Comparison of ENCODE assay signal across 22 cellular contexts in genomic region chr5:145787001-145787400, GRCh38. TPM values are rescaled to one million over a fixed set of nuclear protein-coding genes. Genes with fewer than 3 reads are reported as not detected.
DNase-seq lines count a peak whose midpoint lies in the region; ATAC-seq and TF ChIP-seq lines count a peak whose summit lies in the region.
"Had no signal": no experiment of that assay in that cellular context is flagged by ENCODE, and none has a peak within 500 bp of the region (broad histone marks: within the 10 kb centered on the region; RNA-seq: fewer than 3 reads in every experiment).

No MANE protein-coding gene starts in this region.

- H3K4me1 ChIP-seq in trophoblast cell (ENCODE audit: control insufficient read depth in 1 of 2, insufficient read depth in 2 of 2, low read length in 2 of 2) (no peaks in the 10 kb centered on the region), transverse colon (no peaks in the 10 kb centered on the region)
- H3K4me1 ChIP-seq: foreskin keratinocyte, left lung, sigmoid colon, thyroid gland had no signal

- H3K36me3 ChIP-seq in trophoblast cell (ENCODE audit: control insufficient read depth in 1 of 2, insufficient read depth in 2 of 2, low read length in 2 of 2) (no peaks in the 10 kb centered on the region), transverse colon (peaks cover 0 to 11% (median 5%) of the 10 kb centered on the region in 4 donors)
- H3K36me3 ChIP-seq: left lung, sigmoid colon had no signal

- no peak overlapping the region for H3K4ac ChIP-seq in trophoblast cell (ENCODE audit: low read depth, low read length)

- no peak overlapping the region for H2AK5ac ChIP-seq in trophoblast cell (ENCODE audit: low read length)

- no peak overlapping the region for H3K23ac ChIP-seq in trophoblast cell (ENCODE audit: low read length)

- no peak overlapping the region for H2BK12ac ChIP-seq in trophoblast cell (ENCODE audit: low read length)

- WGBS in trophoblast cell (ENCODE audit: extremely low coverage, insufficient coverage, insufficient read length): no CpG with 5 or more reads among the region's 5 CpGs
- WGBS in transverse colon (ENCODE audit: low coverage in 1 of 2), 2 donors: 81 to 91% methylated on average over 5 of the region's 5 CpGs

- H2AFZ ChIP-seq in trophoblast cell (ENCODE audit: insufficient read depth, low read length, poor library complexity): no peak overlapping the region

- no peak overlapping the region for H4K12ac ChIP-seq in trophoblast cell (ENCODE audit: low read depth, low read length)

- intact Hi-C loops in transverse colon (cut with DNase I; ENCODE audit: low total_unique reads): no loop called here

- H3K4me2 ChIP-seq in trophoblast cell (ENCODE audit: low read length): no peak overlapping the region

- no peak for TF ChIP-seq EP300 in transverse colon (IDR thresholded peaks at IDR 0.05; ENCODE audit: low read depth)

- no peaks in the 10 kb centered on the region for H3K27me3 ChIP-seq in trophoblast cell (ENCODE audit: insufficient read depth, low read length)
- H3K27me3 ChIP-seq in transverse colon: no peaks in the 10 kb centered on the region
- H3K27me3 ChIP-seq: foreskin keratinocyte, left lung, sigmoid colon, thyroid gland had no signal

- TF ChIP-seq POLR2A in NB4 (IDR thresholded peaks at IDR 0.05; ENCODE audit: extremely low read depth, insufficient read length): no peak
- TF ChIP-seq POLR2A in transverse colon (IDR thresholded peaks at IDR 0.05): no peak

- no peaks in the 10 kb centered on the region for H3K79me1 ChIP-seq in trophoblast cell (ENCODE audit: low read length)

- DNase-seq in NB4 (ENCODE audit: low read depth): peak; percentile 45
- peak; percentile 64 for DNase-seq in SIG-M5 treated with dmso at 0.1 percent for 504 hours (lab: John Stamatoyannopoulos, UW; ENCODE audit: unreplicated experiment)
- peak; percentile 35 for DNase-seq in fibroblast of the aortic adventitia (ENCODE audit: low read depth)
- peak; percentile 19 to 68 for DNase-seq in trophoblast cell
- DNase-seq in transverse colon: no peak
- DNase-seq: activated CD4-positive, alpha-beta T cell treated with anti-CD3 and anti-CD28 coated beads, Interleukin-2, amount 10 ng/mL, durations not matched to agents 7 days and 5 days; activated naive CD4-positive, alpha-beta T cell treated with anti-CD3 and anti-CD28 coated beads, Interleukin-2, amount 10 ng/mL, durations not matched to agents 7 days and 5 days; central memory CD4-positive, alpha-beta T cell; EL; foreskin keratinocyte; left lung; NCI-H146; NCI-H526; posterior cingulate gyrus; sigmoid colon; stimulated activated CD4-positive, alpha-beta T cell treated with anti-CD3 and anti-CD28 coated beads, Interleukin-15, amount 100 ng/mL, for 24 hours; thyroid gland had no signal

- no peak overlapping the region for H4K8ac ChIP-seq in trophoblast cell (ENCODE audit: low read depth, low read length)

- H3K18ac ChIP-seq in trophoblast cell (ENCODE audit: low read length): no peak overlapping the region

- no peak overlapping the region for H4K91ac ChIP-seq in trophoblast cell (ENCODE audit: low read depth, low read length)

- in situ Hi-C loops in transverse colon (cut with MboI; ENCODE audit: low pct_ligation_motif_present in 1 of 4, low pct_unique_long_range_greater_than_20kb in 1 of 4, low sequenced_read_pairs in 3 of 4): no loop called here

- H3K14ac ChIP-seq in trophoblast cell (ENCODE audit: low read length): no peak overlapping the region

- TF ChIP-seq CTCF in NB4 (IDR thresholded peaks at IDR 0.05; ENCODE audit: low read depth, low read length): no peak
- no peak for TF ChIP-seq CTCF in fibroblast of the aortic adventitia (IDR thresholded peaks at IDR 0.05; ENCODE audit: insufficient read depth, low read length)
- no peak for TF ChIP-seq CTCF in transverse colon (IDR thresholded peaks at IDR 0.05)

- H3K4me3 ChIP-seq in NB4 (ENCODE audit: low read depth, low read length): no peak overlapping the region
- no peak overlapping the region for H3K4me3 ChIP-seq in fibroblast of the aortic adventitia (ENCODE audit: low read depth, low read length)
- no peak overlapping the region for H3K4me3 ChIP-seq in trophoblast cell (ENCODE audit: low read depth, low read length)
- H3K4me3 ChIP-seq in transverse colon: no peak overlapping the region
- H3K4me3 ChIP-seq: left lung, sigmoid colon, thyroid gland had no signal

- H3K79me2 ChIP-seq in trophoblast cell (ENCODE audit: control insufficient read depth, insufficient read depth, low read length, poor library complexity): no peaks in the 10 kb centered on the region

- H2BK120ac ChIP-seq in trophoblast cell (ENCODE audit: insufficient read depth, low read length, poor library complexity): no peak overlapping the region

- no peak overlapping the region for H3K9ac ChIP-seq in trophoblast cell (ENCODE audit: low read length)

- H2BK5ac ChIP-seq in trophoblast cell (ENCODE audit: low read depth, low read length, poor library complexity): no peak overlapping the region

- H3K9me3 ChIP-seq in trophoblast cell (ENCODE audit: insufficient read depth, low read depth, low read length) (no peaks in the 10 kb centered on the region), transverse colon (no peaks in the 10 kb centered on the region)
- H3K9me3 ChIP-seq: left lung, sigmoid colon, thyroid gland had no signal

- H3K27ac ChIP-seq in trophoblast cell (ENCODE audit: low read depth, low read length): no peak overlapping the region
- no peak overlapping the region for H3K27ac ChIP-seq in transverse colon
- H3K27ac ChIP-seq: foreskin keratinocyte, left lung, RWPE1, sigmoid colon, thyroid gland, WERI-Rb-1 had no signal

- ATAC-seq in GM18867 (IDR thresholded peaks at IDR 0.05; ENCODE audit: unreplicated experiment) (no peak), GM19351 (IDR thresholded peaks at IDR 0.05; ENCODE audit: unreplicated experiment) (no peak)
- ATAC-seq: left lung had no signal

RNA-seq across cellular contexts. Expression of gene PRELID2, which starts 48.1 kb away (rescaled TPM):
- total RNA-seq in fibroblast of the aortic adventitia (ENCODE audit: low replicate concordance) (12.3 and 35.4 TPM in 2 replicates), transverse colon (100 to 1,000 TPM in 2 of 4 donors, 10 to 100 TPM in 2; 23.9 to 143 (median 106) TPM)
- polyA plus RNA-seq in trophoblast cell (2013): 2.7 and 2.9 TPM in 2 replicates
- polyA plus RNA-seq: neural cell had no signal
